ENCODE assay signal across 2 cellular contexts in the genomic region with DNA sequence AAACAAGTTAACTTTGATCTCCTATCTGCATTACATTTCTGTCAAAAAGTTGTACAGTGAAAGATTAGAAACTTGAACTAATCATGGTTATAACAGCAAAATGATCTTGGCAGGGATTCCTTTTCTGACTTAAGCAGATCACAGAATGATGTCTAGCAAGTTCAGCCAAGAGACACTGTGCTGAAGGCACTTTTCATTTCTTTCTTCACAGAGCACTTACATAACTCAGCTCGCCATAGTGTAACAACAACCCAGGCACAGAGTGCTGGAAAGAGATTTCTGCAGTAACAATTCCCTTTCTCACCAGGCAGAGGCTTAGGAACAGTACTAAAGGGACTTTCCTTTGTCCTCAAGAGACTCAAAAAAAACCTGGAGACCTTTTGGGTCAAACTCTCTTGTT.
TF ChIP-seq lines count a peak whose summit lies in the region.

No MANE protein-coding gene starts in this region.

TF ChIP-seq in GM23338, 12 proteins besides CTCF, POLR2A, EP300 and RAD21 (continued from another document):
- TF ChIP-seq, protein P1, sequence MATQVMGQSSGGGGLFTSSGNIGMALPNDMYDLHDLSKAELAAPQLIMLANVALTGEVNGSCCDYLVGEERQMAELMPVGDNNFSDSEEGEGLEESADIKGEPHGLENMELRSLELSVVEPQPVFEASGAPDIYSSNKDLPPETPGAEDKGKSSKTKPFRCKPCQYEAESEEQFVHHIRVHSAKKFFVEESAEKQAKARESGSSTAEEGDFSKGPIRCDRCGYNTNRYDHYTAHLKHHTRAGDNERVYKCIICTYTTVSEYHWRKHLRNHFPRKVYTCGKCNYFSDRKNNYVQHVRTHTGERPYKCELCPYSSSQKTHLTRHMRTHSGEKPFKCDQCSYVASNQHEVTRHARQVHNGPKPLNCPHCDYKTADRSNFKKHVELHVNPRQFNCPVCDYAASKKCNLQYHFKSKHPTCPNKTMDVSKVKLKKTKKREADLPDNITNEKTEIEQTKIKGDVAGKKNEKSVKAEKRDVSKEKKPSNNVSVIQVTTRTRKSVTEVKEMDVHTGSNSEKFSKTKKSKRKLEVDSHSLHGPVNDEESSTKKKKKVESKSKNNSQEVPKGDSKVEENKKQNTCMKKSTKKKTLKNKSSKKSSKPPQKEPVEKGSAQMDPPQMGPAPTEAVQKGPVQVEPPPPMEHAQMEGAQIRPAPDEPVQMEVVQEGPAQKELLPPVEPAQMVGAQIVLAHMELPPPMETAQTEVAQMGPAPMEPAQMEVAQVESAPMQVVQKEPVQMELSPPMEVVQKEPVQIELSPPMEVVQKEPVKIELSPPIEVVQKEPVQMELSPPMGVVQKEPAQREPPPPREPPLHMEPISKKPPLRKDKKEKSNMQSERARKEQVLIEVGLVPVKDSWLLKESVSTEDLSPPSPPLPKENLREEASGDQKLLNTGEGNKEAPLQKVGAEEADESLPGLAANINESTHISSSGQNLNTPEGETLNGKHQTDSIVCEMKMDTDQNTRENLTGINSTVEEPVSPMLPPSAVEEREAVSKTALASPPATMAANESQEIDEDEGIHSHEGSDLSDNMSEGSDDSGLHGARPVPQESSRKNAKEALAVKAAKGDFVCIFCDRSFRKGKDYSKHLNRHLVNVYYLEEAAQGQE (IDR thresholded peaks at IDR 0.05; ENCODE audit: unreplicated experiment) = no peak
- TF ChIP-seq ZNF114 (CRISPR knock-in tag; IDR thresholded peaks at IDR 0.05) (no peak), NANOG (IDR thresholded peaks at IDR 0.05; ENCODE audit: borderline replicate concordance) (no peak), EZH2 (IDR thresholded peaks at IDR 0.05; ENCODE audit: low read depth, unreplicated experiment) (no peak), ZNF331 (CRISPR knock-in tag; IDR thresholded peaks at IDR 0.05; ENCODE audit: low read depth) (no peak)
- TF ChIP-seq, protein P2, sequence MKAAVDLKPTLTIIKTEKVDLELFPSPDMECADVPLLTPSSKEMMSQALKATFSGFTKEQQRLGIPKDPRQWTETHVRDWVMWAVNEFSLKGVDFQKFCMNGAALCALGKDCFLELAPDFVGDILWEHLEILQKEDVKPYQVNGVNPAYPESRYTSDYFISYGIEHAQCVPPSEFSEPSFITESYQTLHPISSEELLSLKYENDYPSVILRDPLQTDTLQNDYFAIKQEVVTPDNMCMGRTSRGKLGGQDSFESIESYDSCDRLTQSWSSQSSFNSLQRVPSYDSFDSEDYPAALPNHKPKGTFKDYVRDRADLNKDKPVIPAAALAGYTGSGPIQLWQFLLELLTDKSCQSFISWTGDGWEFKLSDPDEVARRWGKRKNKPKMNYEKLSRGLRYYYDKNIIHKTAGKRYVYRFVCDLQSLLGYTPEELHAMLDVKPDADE (IDR thresholded peaks at IDR 0.05) = no peak
- TF ChIP-seq, protein P3, sequence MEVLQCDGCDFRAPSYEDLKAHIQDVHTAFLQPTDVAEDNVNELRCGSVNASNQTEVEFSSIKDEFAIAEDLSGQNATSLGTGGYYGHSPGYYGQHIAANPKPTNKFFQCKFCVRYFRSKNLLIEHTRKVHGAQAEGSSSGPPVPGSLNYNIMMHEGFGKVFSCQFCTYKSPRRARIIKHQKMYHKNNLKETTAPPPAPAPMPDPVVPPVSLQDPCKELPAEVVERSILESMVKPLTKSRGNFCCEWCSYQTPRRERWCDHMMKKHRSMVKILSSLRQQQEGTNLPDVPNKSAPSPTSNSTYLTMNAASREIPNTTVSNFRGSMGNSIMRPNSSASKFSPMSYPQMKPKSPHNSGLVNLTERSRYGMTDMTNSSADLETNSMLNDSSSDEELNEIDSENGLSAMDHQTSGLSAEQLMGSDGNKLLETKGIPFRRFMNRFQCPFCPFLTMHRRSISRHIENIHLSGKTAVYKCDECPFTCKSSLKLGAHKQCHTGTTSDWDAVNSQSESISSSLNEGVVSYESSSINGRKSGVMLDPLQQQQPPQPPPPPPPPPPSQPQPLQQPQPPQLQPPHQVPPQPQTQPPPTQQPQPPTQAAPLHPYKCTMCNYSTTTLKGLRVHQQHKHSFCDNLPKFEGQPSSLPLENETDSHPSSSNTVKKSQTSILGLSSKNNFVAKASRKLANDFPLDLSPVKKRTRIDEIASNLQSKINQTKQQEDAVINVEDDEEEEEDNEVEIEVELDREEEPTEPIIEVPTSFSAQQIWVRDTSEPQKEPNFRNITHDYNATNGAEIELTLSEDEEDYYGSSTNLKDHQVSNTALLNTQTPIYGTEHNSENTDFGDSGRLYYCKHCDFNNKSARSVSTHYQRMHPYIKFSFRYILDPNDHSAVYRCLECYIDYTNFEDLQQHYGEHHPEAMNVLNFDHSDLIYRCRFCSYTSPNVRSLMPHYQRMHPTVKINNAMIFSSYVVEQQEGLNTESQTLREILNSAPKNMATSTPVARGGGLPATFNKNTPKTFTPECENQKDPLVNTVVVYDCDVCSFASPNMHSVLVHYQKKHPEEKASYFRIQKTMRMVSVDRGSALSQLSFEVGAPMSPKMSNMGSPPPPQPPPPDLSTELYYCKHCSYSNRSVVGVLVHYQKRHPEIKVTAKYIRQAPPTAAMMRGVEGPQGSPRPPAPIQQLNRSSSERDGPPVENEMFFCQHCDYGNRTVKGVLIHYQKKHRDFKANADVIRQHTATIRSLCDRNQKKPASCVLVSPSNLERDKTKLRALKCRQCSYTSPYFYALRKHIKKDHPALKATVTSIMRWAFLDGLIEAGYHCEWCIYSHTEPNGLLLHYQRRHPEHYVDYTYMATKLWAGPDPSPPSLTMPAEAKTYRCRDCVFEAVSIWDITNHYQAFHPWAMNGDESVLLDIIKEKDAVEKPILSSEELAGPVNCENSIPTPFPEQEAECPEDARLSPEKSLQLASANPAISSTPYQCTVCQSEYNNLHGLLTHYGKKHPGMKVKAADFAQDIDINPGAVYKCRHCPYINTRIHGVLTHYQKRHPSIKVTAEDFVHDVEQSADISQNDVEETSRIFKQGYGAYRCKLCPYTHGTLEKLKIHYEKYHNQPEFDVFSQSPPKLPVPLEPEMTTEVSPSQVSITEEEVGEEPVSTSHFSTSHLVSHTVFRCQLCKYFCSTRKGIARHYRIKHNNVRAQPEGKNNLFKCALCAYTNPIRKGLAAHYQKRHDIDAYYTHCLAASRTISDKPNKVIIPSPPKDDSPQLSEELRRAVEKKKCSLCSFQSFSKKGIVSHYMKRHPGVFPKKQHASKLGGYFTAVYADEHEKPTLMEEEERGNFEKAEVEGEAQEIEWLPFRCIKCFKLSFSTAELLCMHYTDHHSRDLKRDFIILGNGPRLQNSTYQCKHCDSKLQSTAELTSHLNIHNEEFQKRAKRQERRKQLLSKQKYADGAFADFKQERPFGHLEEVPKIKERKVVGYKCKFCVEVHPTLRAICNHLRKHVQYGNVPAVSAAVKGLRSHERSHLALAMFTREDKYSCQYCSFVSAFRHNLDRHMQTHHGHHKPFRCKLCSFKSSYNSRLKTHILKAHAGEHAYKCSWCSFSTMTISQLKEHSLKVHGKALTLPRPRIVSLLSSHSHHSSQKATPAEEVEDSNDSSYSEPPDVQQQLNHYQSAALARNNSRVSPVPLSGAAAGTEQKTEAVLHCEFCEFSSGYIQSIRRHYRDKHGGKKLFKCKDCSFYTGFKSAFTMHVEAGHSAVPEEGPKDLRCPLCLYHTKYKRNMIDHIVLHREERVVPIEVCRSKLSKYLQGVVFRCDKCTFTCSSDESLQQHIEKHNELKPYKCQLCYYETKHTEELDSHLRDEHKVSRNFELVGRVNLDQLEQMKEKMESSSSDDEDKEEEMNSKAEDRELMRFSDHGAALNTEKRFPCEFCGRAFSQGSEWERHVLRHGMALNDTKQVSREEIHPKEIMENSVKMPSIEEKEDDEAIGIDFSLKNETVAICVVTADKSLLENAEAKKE (CRISPR knock-in tag; IDR thresholded peaks at IDR 0.05) = no peak

TF ChIP-seq in GM12878, 131 proteins besides CTCF, POLR2A, EP300 and RAD21 (continued from another document):
- TF ChIP-seq CEBPZ (IDR thresholded peaks at IDR 0.05; ENCODE audit: low read depth, low read length) = no peak
- no peak for TF ChIP-seq ZNF24 (IDR thresholded peaks at IDR 0.05)
- no peak for TF ChIP-seq MXI1 (IDR thresholded peaks at IDR 0.05; ENCODE audit: low read depth, low read length)
- TF ChIP-seq, protein P4, sequence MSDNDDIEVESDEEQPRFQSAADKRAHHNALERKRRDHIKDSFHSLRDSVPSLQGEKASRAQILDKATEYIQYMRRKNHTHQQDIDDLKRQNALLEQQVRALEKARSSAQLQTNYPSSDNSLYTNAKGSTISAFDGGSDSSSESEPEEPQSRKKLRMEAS (IDR thresholded peaks at IDR 0.05; ENCODE audit: low read depth, low read length) = no peak
- TF ChIP-seq NFYA (IDR thresholded peaks at IDR 0.05; ENCODE audit: borderline replicate concordance, low read depth, low read length) = no peak
- TF ChIP-seq PAX5 (IDR thresholded peaks at IDR 0.05; ENCODE audit: borderline replicate concordance, low read depth, low read length) = no peak
- no peak for TF ChIP-seq IRF4 (IDR thresholded peaks at IDR 0.05; ENCODE audit: low read depth, low read length)
